ENCODE assay signal across 9 cellular contexts in genomic region chr3:16801698-16802097, GRCh38.
DNase-seq lines count a peak whose midpoint lies in the region; TF ChIP-seq lines count a peak whose summit lies in the region.
"Had no signal": no experiment of that assay in that cellular context is flagged by ENCODE, and none has a peak within 500 bp of the region (broad histone marks: within the 10 kb centered on the region; RNA-seq: fewer than 3 reads in every experiment).

No MANE protein-coding gene starts in this region.

- DNase-seq in activated CD4-positive, alpha-beta T cell treated with anti-CD3 and anti-CD28 coated beads, Interleukin-2, amount 10 ng/mL, durations not matched to agents 24 days and 14 days, result peak; percentile 64
- DNase-seq in activated CD4-positive, alpha-beta T cell treated with anti-CD3 and anti-CD28 coated beads, Interleukin-2, amount 50 U/mL, for 4 hours, result no peak
- DNase-seq in MV-4-11 (lab: John Stamatoyannopoulos, UW) (peak; percentile 17), astrocyte of the cerebellum (ENCODE audit: low read depth) (peak; percentile 19), retina (peak; percentile 39), AML-193 (lab: John Stamatoyannopoulos, UW) (no peak), immature natural killer cell (no peak), ACHN (no peak)

- in situ Hi-C loops in astrocyte of the cerebellum (cut with HindIII; ENCODE audit: low sequenced_read_pairs), result no loop called here
- in situ Hi-C loops in ACHN (cut with HindIII; ENCODE audit: low pct_ligation_motif_present, low pct_unique_long_range_greater_than_20kb, low sequenced_read_pairs), result no loop called here

- peaks cover 25% of the 10 kb centered on the region for H3K4me1 Mint-ChIP-seq in activated CD4-positive, alpha-beta T cell treated with anti-CD3 and anti-CD28 coated beads, Interleukin-2, amount 10 ng/mL, durations not matched to agents 24 days and 14 days
- H3K4me1 Mint-ChIP-seq in immature natural killer cell, result peaks cover 50 to 52% of the 10 kb centered on the region in 2 donors

- no peak overlapping the region for H3K4me3 Mint-ChIP-seq in activated CD4-positive, alpha-beta T cell treated with anti-CD3 and anti-CD28 coated beads, Interleukin-2, amount 10 ng/mL, durations not matched to agents 24 days and 14 days
- H3K4me3 Mint-ChIP-seq in immature natural killer cell, result no peak overlapping the region

- peaks cover 12% of the 10 kb centered on the region for H3K27me3 Mint-ChIP-seq in activated CD4-positive, alpha-beta T cell treated with anti-CD3 and anti-CD28 coated beads, Interleukin-2, amount 10 ng/mL, durations not matched to agents 24 days and 14 days
- peaks cover 4 to 7% (median 4%) of the 10 kb centered on the region in 3 donors for H3K27me3 Mint-ChIP-seq in immature natural killer cell (ENCODE audit: low read depth in 3 of 3)

- H3K4me3 ChIP-seq in astrocyte of the cerebellum (ENCODE audit: low read depth, low read length), result no peak overlapping the region
- H3K4me3 ChIP-seq: lung had no signal

- intact Hi-C loops in activated CD4-positive, alpha-beta T cell treated with anti-CD3 and anti-CD28 coated beads, Interleukin-2, amount 10 ng/mL, durations not matched to agents 24 days and 14 days (cut with micrococcal nuclease), result no loop called here

- H3K36me3 Mint-ChIP-seq in activated CD4-positive, alpha-beta T cell treated with anti-CD3 and anti-CD28 coated beads, Interleukin-2, amount 10 ng/mL, durations not matched to agents 24 days and 14 days (ENCODE audit: low read depth), result no peaks in the 10 kb centered on the region
- H3K36me3 Mint-ChIP-seq in immature natural killer cell, result no peaks in the 10 kb centered on the region

- H3K9me3 Mint-ChIP-seq in activated CD4-positive, alpha-beta T cell treated with anti-CD3 and anti-CD28 coated beads, Interleukin-2, amount 10 ng/mL, durations not matched to agents 24 days and 14 days, result peaks cover 10% of the 10 kb centered on the region
- H3K9me3 Mint-ChIP-seq in immature natural killer cell, result peaks cover 0 to 4% (median 0%) of the 10 kb centered on the region in 6 donors

- no peak overlapping the region for H3K27ac Mint-ChIP-seq in activated CD4-positive, alpha-beta T cell treated with anti-CD3 and anti-CD28 coated beads, Interleukin-2, amount 10 ng/mL, durations not matched to agents 24 days and 14 days
- peak overlapping the region in 1 of 6 donors; percentile 9 for H3K27ac Mint-ChIP-seq in immature natural killer cell

- TF ChIP-seq CTCF in astrocyte of the cerebellum (IDR thresholded peaks at IDR 0.05; ENCODE audit: low read depth, low read length, missing control alignments), result no peak

Comparison
In these comparisons a context has a peak if more than half of its experiments do, and no peak if none do; other contexts are left out.
1. DNase-seq: peak in activated CD4-positive, alpha-beta T cell treated with anti-CD3 and anti-CD28 coated beads, Interleukin-2, amount 10 ng/mL, durations not matched to agents 24 days and 14 days (single experiment), MV-4-11 (single experiment), astrocyte of the cerebellum (single experiment) and retina (single experiment); none in activated CD4-positive, alpha-beta T cell treated with anti-CD3 and anti-CD28 coated beads, Interleukin-2, amount 50 U/mL, for 4 hours (0 of 2), AML-193 (0 of 2), immature natural killer cell (0 of 3) and ACHN (single experiment).